In the genomic region with DNA sequence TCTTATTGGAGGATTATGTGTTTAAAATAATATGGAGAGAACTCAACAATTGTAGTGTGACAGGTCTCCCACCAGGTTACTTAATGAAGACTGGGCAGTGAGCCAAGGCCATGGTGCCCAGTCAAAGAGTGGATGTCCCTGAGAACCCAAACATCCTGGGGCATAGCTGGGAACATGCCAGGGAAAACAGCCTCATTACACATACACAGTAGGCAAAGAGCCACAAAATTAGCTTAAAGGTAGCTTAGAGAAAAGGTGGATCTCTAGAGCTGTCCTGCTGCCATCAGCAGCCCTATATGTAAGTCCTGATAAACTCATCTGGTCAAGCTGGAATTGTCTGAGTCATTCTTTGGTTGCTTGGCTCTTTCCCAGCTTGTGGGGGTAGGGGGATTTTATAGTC, we compare ENCODE assay signal across 11 cellular contexts.
A peak's percentile ranks its signal among the peaks of the same experiment; 100 is the strongest.
DNase-seq lines count a peak whose midpoint lies in the region; ATAC-seq and TF ChIP-seq lines count a peak whose summit lies in the region.
"Had no signal": no experiment of that assay in that cellular context is flagged by ENCODE, and none has a peak within 500 bp of the region (broad histone marks: within the 10 kb centered on the region; RNA-seq: fewer than 3 reads in every experiment).

No MANE protein-coding gene starts in this region.

- H3K9me3 ChIP-seq in BE2C = no peaks in the 10 kb centered on the region
- H3K9me3 ChIP-seq in tibial nerve = peaks cover 0 to 4% (median 0%) of the 10 kb centered on the region in 4 donors
- no peaks in the 10 kb centered on the region for H3K9me3 ChIP-seq in CD4-positive, alpha-beta T cell (ENCODE audit: control insufficient read depth, low read length)

- H3K9me3 Mint-ChIP-seq in CD4-positive, alpha-beta T cell = no peaks in the 10 kb centered on the region

- no peak overlapping the region for H3K4me3 Mint-ChIP-seq in CD4-positive, alpha-beta T cell

- no peaks in the 10 kb centered on the region for H3K27me3 ChIP-seq in BE2C
- H3K27me3 ChIP-seq in tibial nerve = no peaks in the 10 kb centered on the region
- H3K27me3 ChIP-seq in CD4-positive, alpha-beta T cell (ENCODE audit: control insufficient read depth, insufficient read depth, low read length) = no peaks in the 10 kb centered on the region

- intact Hi-C loops in CD4-positive, alpha-beta T cell (cut with DNase I, micrococcal nuclease) = no loop called here

- POLR2A ChIA-PET in CD4-positive, alpha-beta T cell (lab: Charles Lee) = no interaction called here

- no peaks in the 10 kb centered on the region for H3K36me3 Mint-ChIP-seq in CD4-positive, alpha-beta T cell (ENCODE audit: low read depth)

- TF ChIP-seq CTCF in BE2C (IDR thresholded peaks at IDR 0.05; ENCODE audit: low read depth, low read length) (no peak), tibial nerve (IDR thresholded peaks at IDR 0.05) (no peak)
- TF ChIP-seq CTCF in CD4-positive, alpha-beta T cell (IDR thresholded peaks at IDR 0.05) = no peak

- no peaks in the 10 kb centered on the region for H3K27me3 Mint-ChIP-seq in CD4-positive, alpha-beta T cell

- no peak for ATAC-seq in CD4-positive, alpha-beta T cell (ENCODE audit: poor library complexity)
- ATAC-seq: esophagus mucosa had no signal

- H3K27ac ChIP-seq in tibial nerve = no peak overlapping the region
- no peak overlapping the region for H3K27ac ChIP-seq in CD4-positive, alpha-beta T cell (ENCODE audit: low read depth, low read length)

- H3K4me3 ChIP-seq in BE2C (ENCODE audit: low read depth, low read length) (no peak overlapping the region), tibial nerve (no peak overlapping the region)

- H3K4me1 ChIP-seq in BE2C (peaks cover 3% of the 10 kb centered on the region; the same call in 1 of the 2 replicates), tibial nerve (no peaks in the 10 kb centered on the region)

- TF ChIP-seq POLR2A in tibial nerve (IDR thresholded peaks at IDR 0.05) = no peak

- DNase-seq in BE2C (peak; percentile 77), LoVo (ENCODE audit: low spot score) (peak; percentile 34), NCI-H345 treated with DMSO at 0.1 percent for 48 hours (lab: John Stamatoyannopoulos, UW; ENCODE audit: unreplicated experiment) (peak; percentile 97), T47D (ENCODE audit: low read depth in 1 of 2, low spot score in 1 of 2) (peak; percentile 24 to 99), tibial nerve (ENCODE audit: low spot score in 2 of 2) (no peak), T-helper 9 cell (no peak)
- no peak for DNase-seq in activated CD4-positive, alpha-beta T cell treated with anti-CD3 and anti-CD28 coated beads for 4 hours
- DNase-seq in CD4-positive, alpha-beta T cell = no peak
- DNase-seq: activated gamma-delta T cell; central memory CD4-positive, alpha-beta T cell had no signal

- H3K4me1 Mint-ChIP-seq in CD4-positive, alpha-beta T cell (ENCODE audit: low read depth) = no peaks in the 10 kb centered on the region

- H3K27ac Mint-ChIP-seq in CD4-positive, alpha-beta T cell = no peak overlapping the region

- H3K36me3 ChIP-seq in BE2C (no peaks in the 10 kb centered on the region), tibial nerve (no peaks in the 10 kb centered on the region)

- no peak for TF ChIP-seq EP300 in tibial nerve (IDR thresholded peaks at IDR 0.05)

- CTCF ChIA-PET in CD4-positive, alpha-beta T cell (lab: Charles Lee) = no interaction called here

- in situ Hi-C loops in T47D (cut with HindIII; ENCODE audit: low pct_unique_long_range_greater_than_20kb, low sequenced_read_pairs) = no loop called here

Comparison
In these comparisons a context has a peak if more than half of its experiments do, and no peak if none do; other contexts are left out.
1. DNase-seq: peak in BE2C (single experiment), LoVo (single experiment), NCI-H345 treated with DMSO at 0.1 percent for 48 hours (single experiment) and T47D (2 of 2); none in tibial nerve (0 of 2), T-helper 9 cell (single experiment), activated CD4-positive, alpha-beta T cell treated with anti-CD3 and anti-CD28 coated beads for 4 hours (0 of 2) and CD4-positive, alpha-beta T cell (0 of 10).